Comparison of ENCODE assay signal across 9 cellular contexts in the genomic region with DNA sequence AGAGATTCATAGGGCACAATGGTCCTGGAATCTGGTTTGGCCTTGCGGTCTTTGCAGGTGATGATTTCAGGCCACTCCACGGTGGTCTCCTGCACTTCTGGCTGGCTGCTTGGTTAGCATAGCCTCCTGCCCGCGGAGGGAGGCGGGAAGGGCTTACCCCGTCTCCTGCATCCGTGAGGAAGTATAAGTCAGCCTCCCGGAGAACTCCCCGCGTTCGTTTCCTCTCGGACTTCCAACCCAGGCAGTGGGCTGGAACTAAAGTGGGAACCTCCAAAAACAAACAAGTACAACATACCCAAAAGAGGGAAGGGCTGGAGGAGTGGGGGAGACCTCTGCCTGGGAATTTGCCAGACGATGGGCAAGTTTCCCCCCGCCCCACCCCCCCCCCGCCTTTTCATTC. TPM values are rescaled to one million over a fixed set of nuclear protein-coding genes. Genes with fewer than 3 reads are reported as not detected.
DNase-seq lines count a peak whose midpoint lies in the region; ATAC-seq and TF ChIP-seq lines count a peak whose summit lies in the region.
"Had no signal": no experiment of that assay in that cellular context is flagged by ENCODE, and none has a peak within 500 bp of the region (broad histone marks: within the 10 kb centered on the region; RNA-seq: fewer than 3 reads in every experiment).

No MANE protein-coding gene starts in this region.

- no peak for ATAC-seq in GM19467 (IDR thresholded peaks at IDR 0.05; ENCODE audit: unreplicated experiment)
- no peak for ATAC-seq in naive thymus-derived CD8-positive, alpha-beta T cell

- H3K4me1 Mint-ChIP-seq in naive thymus-derived CD8-positive, alpha-beta T cell, result peaks cover 4 to 44% (median 39%) of the 10 kb centered on the region in 4 donors

- H3K27me3 ChIP-seq in osteoblast (ENCODE audit: insufficient read depth, low read length), result no peaks in the 10 kb centered on the region

- H3K36me3 ChIP-seq in osteoblast (ENCODE audit: insufficient read depth, low read length), result peaks cover 37% of the 10 kb centered on the region

- no peak overlapping the region for H2AFZ ChIP-seq in osteoblast (ENCODE audit: low read length)

- H3K36me3 Mint-ChIP-seq in naive thymus-derived CD8-positive, alpha-beta T cell, result peaks cover 2 to 7% (median 7%) of the 10 kb centered on the region in 3 donors

- H3K27ac ChIP-seq in RWPE1, result peak overlapping the region; percentile 95
- H3K27ac ChIP-seq in osteoblast (ENCODE audit: low read depth, low read length), result peak overlapping the region; percentile 99

- TF ChIP-seq CTCF in AG09319 (IDR thresholded peaks at IDR 0.05; ENCODE audit: low read depth, low read length) (no peak), RWPE1 (conservative IDR thresholded peaks at IDR 0.05; ENCODE audit: low read depth) (no peak), fibroblast of pulmonary artery (IDR thresholded peaks at IDR 0.05; ENCODE audit: low read length, missing control alignments) (no peak), osteoblast (IDR thresholded peaks at IDR 0.05; ENCODE audit: extremely low read depth, low read depth, low read length) (no peak)

- peak overlapping the region; percentile 94 for H3K4me3 ChIP-seq in fibroblast of pulmonary artery (replicated peaks; ENCODE audit: low read depth, low read length)
- peak overlapping the region; percentile 83 for H3K4me3 ChIP-seq in osteoblast (ENCODE audit: insufficient read depth, low read length)

- H3K27ac Mint-ChIP-seq in naive thymus-derived CD8-positive, alpha-beta T cell, result no peak overlapping the region

- H3K9me3 ChIP-seq in osteoblast (ENCODE audit: low read depth, low read length), result no peaks in the 10 kb centered on the region

- peaks cover 0 to 2% (median 0%) of the 10 kb centered on the region in 9 donors for H3K9me3 Mint-ChIP-seq in naive thymus-derived CD8-positive, alpha-beta T cell

- H3K4me1 ChIP-seq in osteoblast (ENCODE audit: insufficient read depth, low read length), result peaks cover 24% of the 10 kb centered on the region

- POLR2A ChIA-PET in RWPE1 (lab: Yijun Ruan, JAX; ENCODE audit: low non-redundant PET), result interaction anchor here (0.7 kb wide), 1 partner anchor 17 kb away, joined by 3 read pairs; no protein-coding TSS in a partner anchor
- POLR2A ChIA-PET in naive thymus-derived CD8-positive, alpha-beta T cell (lab: Charles Lee), result no interaction called here

- H4K20me1 ChIP-seq in osteoblast (ENCODE audit: insufficient read depth, low read length), result peaks cover 25% of the 10 kb centered on the region

- H3K4me2 ChIP-seq in osteoblast (ENCODE audit: insufficient read depth, low read length), result peak overlapping the region; percentile 86

- H3K79me2 ChIP-seq in osteoblast (ENCODE audit: insufficient read depth, low read length), result peaks cover 56% of the 10 kb centered on the region

- peak overlapping the region in 1 of 10 donors; percentile 78 for H3K4me3 Mint-ChIP-seq in naive thymus-derived CD8-positive, alpha-beta T cell

- H3K27me3 Mint-ChIP-seq in naive thymus-derived CD8-positive, alpha-beta T cell, result peaks cover 52 to 79% (median 57%) of the 10 kb centered on the region in 5 donors

- peak; percentile 29 for DNase-seq in AG09319 (ENCODE audit: extremely low read depth, low read depth)
- DNase-seq in RWPE1 (ENCODE audit: low spot score), result no peak
- peak; percentile 86 for DNase-seq in fibroblast of pulmonary artery (ENCODE audit: low read depth)
- peak; percentile 94 for DNase-seq in osteoblast (ENCODE audit: insufficient read length, low spot score, missing footprints)
- no peak for DNase-seq in SHP77 (lab: John Stamatoyannopoulos, UW)
- no peak for DNase-seq in naive thymus-derived CD8-positive, alpha-beta T cell
- no peak for DNase-seq in activated CD4-positive, alpha-beta T cell treated with anti-CD3 and anti-CD28 coated beads, Interleukin-2, amount 50 U/mL, for 1 hour
- DNase-seq: DMS79 had no signal

- CTCF ChIA-PET in RWPE1 (lab: Yijun Ruan, JAX), result interaction anchor here (0.6 to 0.7 kb wide), 3 partner anchors 128 to 288 kb away, joined by 3 to 4 read pairs (median 3); no protein-coding TSS in a partner anchor

RNA-seq across cellular contexts. Expression of gene CCN1, which starts 0.9 kb away (rescaled TPM):
- total RNA-seq in osteoblast, result 58.9 and 81.8 TPM in 2 replicates
- total RNA-seq in naive thymus-derived CD8-positive, alpha-beta T cell, result not detected
- polyA plus RNA-seq in naive thymus-derived CD8-positive, alpha-beta T cell, result not detected

Comparison
In these comparisons a context has a peak if more than half of its experiments do, and no peak if none do; other contexts are left out.
1. DNase-seq: peak in AG09319 (single experiment), fibroblast of pulmonary artery (single experiment) and osteoblast (single experiment); none in RWPE1 (single experiment), SHP77 (0 of 2), naive thymus-derived CD8-positive, alpha-beta T cell (0 of 10) and activated CD4-positive, alpha-beta T cell treated with anti-CD3 and anti-CD28 coated beads, Interleukin-2, amount 50 U/mL, for 1 hour (single experiment).
2. RNA of gene CCN1, which starts 0.9 kb away (total RNA-seq): 58.9 to 81.8 TPM in osteoblast; not detected in naive thymus-derived CD8-positive, alpha-beta T cell; every median in the first group is over 10 times any median in the second.